ENCODE assay signal across 27 cellular contexts in genomic region chr14:79051009-79051710, GRCh38.
A peak's percentile ranks its signal among the peaks of the same experiment; 100 is the strongest.
DNase-seq lines count a peak whose midpoint lies in the region; ATAC-seq, FAIRE-seq and TF ChIP-seq lines count a peak whose summit lies in the region.
"Had no signal": no experiment of that assay in that cellular context is flagged by ENCODE, and none has a peak within 500 bp of the region (broad histone marks: within the 10 kb centered on the region; RNA-seq: fewer than 3 reads in every experiment).

No MANE protein-coding gene starts in this region.

- H3K9ac ChIP-seq in BLaER1 treated with 17β-estradiol and CSF1 and Interleukin-3, amounts not matched to agents 10 nM and 100 nM = no peak overlapping the region

- no peaks in the 10 kb centered on the region for H3K27me3 Mint-ChIP-seq in natural killer cell treated with Interleukin-12 subunit alpha and Interleukin-12 subunit beta and Interleukin-15 and Interleukin-18, amount 100 ng/mL, for 72 hours
- H3K27me3 Mint-ChIP-seq: activated naive CD4-positive, alpha-beta T cell treated with anti-CD3 and anti-CD28 coated beads, Interleukin-2, amount 50 U/mL, for 24 hours; CD4-positive, CD25-positive, alpha-beta regulatory T cell had no signal

- no peaks in the 10 kb centered on the region for H3K36me3 ChIP-seq in BLaER1 treated with 17β-estradiol and CSF1 and Interleukin-3, amounts not matched to agents 10 nM and 100 nM
- H3K36me3 ChIP-seq in bronchial epithelial cell (ENCODE audit: control insufficient read depth, insufficient read depth, low read length) = no peaks in the 10 kb centered on the region
- no peaks in the 10 kb centered on the region for H3K36me3 ChIP-seq in osteoblast (ENCODE audit: insufficient read depth, low read length)
- H3K36me3 ChIP-seq in gastrocnemius medialis = no peaks in the 10 kb centered on the region
- H3K36me3 ChIP-seq in WERI-Rb-1 = no peaks in the 10 kb centered on the region
- H3K36me3 ChIP-seq: heart left ventricle had no signal

- H3K4me2 ChIP-seq in BLaER1 treated with 17β-estradiol and CSF1 and Interleukin-3, amounts not matched to agents 10 nM and 100 nM = peak overlapping the region in 6 of 11 experiments; percentile 4 to 58 (median 29); a peak in 6 of 22 replicates
- H3K4me2 ChIP-seq in osteoblast (ENCODE audit: insufficient read depth, low read length) = peak overlapping the region; percentile 11
- H3K4me2 ChIP-seq: GM23338 had no signal

- no peak for FAIRE-seq in bronchial epithelial cell (lab: Jason Lieb, UNC)
- FAIRE-seq: GM12891, K562, RCC 7860 had no signal

- DNase-seq in LHCN-M2 (ENCODE audit: low read depth) = peak; percentile 6
- peak; percentile 56 for DNase-seq in bronchial epithelial cell (ENCODE audit: low read depth)
- no peak for DNase-seq in osteoblast (ENCODE audit: insufficient read length, low spot score, missing footprints)
- no peak for DNase-seq in HUDEP-2 (lab: John Stamatoyannopoulos, UW; ENCODE audit: unreplicated experiment in 76 of 76)
- no peak for DNase-seq in gastrocnemius medialis
- DNase-seq in natural killer cell treated with Interleukin-12 subunit alpha and Interleukin-12 subunit beta and Interleukin-15 and Interleukin-18, amount 100 ng/mL, for 72 hours (ENCODE audit: low spot score) = no peak
- no peak for DNase-seq in WERI-Rb-1
- DNase-seq: activated CD8-positive, alpha-beta memory T cell treated with anti-CD3 and anti-CD28 coated beads for 24 hours; activated T-cell treated with anti-CD3 and anti-CD28 coated beads, Interleukin-2, amount 50 U/mL, for 48 hours; aorta; CD4-positive, CD25-positive, alpha-beta regulatory T cell; DMS 273 treated with DMSO at 0.1 percent for 48 hours; effector memory CD4-positive, alpha-beta T cell; heart left ventricle; left ventricle myocardium superior; mucosa of descending colon; NCI-H1930; NCI-H446; retina; stimulated activated CD4-positive, alpha-beta T cell treated with anti-CD3 and anti-CD28 coated beads, Interleukin-12 subunit alpha, Interleukin-12 subunit beta, amount 100 ng/mL, for 4 hours had no signal

- ATAC-seq in gastrocnemius medialis = no peak
- ATAC-seq in natural killer cell treated with Interleukin-12 subunit alpha and Interleukin-12 subunit beta and Interleukin-15 and Interleukin-18, amount 100 ng/mL, for 72 hours = no peak
- ATAC-seq: activated CD4-positive, CD25-positive, alpha-beta regulatory T cell treated with anti-CD3 and anti-CD28 coated beads, Interleukin-2, amount 50 U/mL, for 24 hours; GM23338; heart left ventricle; K562; left ventricle myocardium superior; mucosa of descending colon had no signal

- H3K27me3 ChIP-seq in BLaER1 treated with 17β-estradiol and CSF1 and Interleukin-3, amounts not matched to agents 10 nM and 100 nM = no peaks in the 10 kb centered on the region
- H3K27me3 ChIP-seq in bronchial epithelial cell (ENCODE audit: control insufficient read depth, insufficient read depth, low read length) (no peaks in the 10 kb centered on the region), osteoblast (ENCODE audit: insufficient read depth, low read length) (no peaks in the 10 kb centered on the region), gastrocnemius medialis (no peaks in the 10 kb centered on the region), WERI-Rb-1 (ENCODE audit: insufficient read depth, low read depth, severe bottlenecking) (no peaks in the 10 kb centered on the region)
- H3K27me3 ChIP-seq: heart left ventricle had no signal

- H2AFZ ChIP-seq in osteoblast (ENCODE audit: low read length) = no peak overlapping the region
- H2AFZ ChIP-seq: GM23338 had no signal

- no peaks in the 10 kb centered on the region for H3K36me3 Mint-ChIP-seq in natural killer cell treated with Interleukin-12 subunit alpha and Interleukin-12 subunit beta and Interleukin-15 and Interleukin-18, amount 100 ng/mL, for 72 hours
- H3K36me3 Mint-ChIP-seq: activated naive CD4-positive, alpha-beta T cell treated with anti-CD3 and anti-CD28 coated beads, Interleukin-2, amount 50 U/mL, for 24 hours; CD4-positive, CD25-positive, alpha-beta regulatory T cell had no signal

- H3K9me3 ChIP-seq in BLaER1 treated with 17β-estradiol and CSF1 and Interleukin-3, amounts not matched to agents 10 nM and 100 nM (replicated peaks in 1 of 11) = no peaks in the 10 kb centered on the region
- H3K9me3 ChIP-seq in osteoblast (ENCODE audit: low read depth, low read length) (no peaks in the 10 kb centered on the region), gastrocnemius medialis (no peaks in the 10 kb centered on the region), WERI-Rb-1 (ENCODE audit: severe bottlenecking) (no peaks in the 10 kb centered on the region)
- H3K9me3 ChIP-seq: heart left ventricle, mucosa of descending colon had no signal

- peaks cover 0 to 13% (median 8%) of the 10 kb centered on the region in 10 experiments; a peak in 12 of 20 replicates for H3K4me1 ChIP-seq in BLaER1 treated with 17β-estradiol and CSF1 and Interleukin-3, amounts not matched to agents 10 nM and 100 nM
- H3K4me1 ChIP-seq in osteoblast (ENCODE audit: insufficient read depth, low read length) = no peaks in the 10 kb centered on the region
- H3K4me1 ChIP-seq in gastrocnemius medialis = no peaks in the 10 kb centered on the region
- H3K4me1 ChIP-seq: heart left ventricle had no signal

- no peak overlapping the region for H3K4me3 Mint-ChIP-seq in natural killer cell treated with Interleukin-12 subunit alpha and Interleukin-12 subunit beta and Interleukin-15 and Interleukin-18, amount 100 ng/mL, for 72 hours
- H3K4me3 Mint-ChIP-seq: activated naive CD4-positive, alpha-beta T cell treated with anti-CD3 and anti-CD28 coated beads, Interleukin-2, amount 50 U/mL, for 24 hours; CD4-positive, CD25-positive, alpha-beta regulatory T cell; GM23338 had no signal

- no peaks in the 10 kb centered on the region for H3K4me1 Mint-ChIP-seq in natural killer cell treated with Interleukin-12 subunit alpha and Interleukin-12 subunit beta and Interleukin-15 and Interleukin-18, amount 100 ng/mL, for 72 hours (ENCODE audit: low read depth in 2 of 2)
- H3K4me1 Mint-ChIP-seq: activated naive CD4-positive, alpha-beta T cell treated with anti-CD3 and anti-CD28 coated beads, Interleukin-2, amount 50 U/mL, for 24 hours; CD4-positive, CD25-positive, alpha-beta regulatory T cell had no signal

- no peak overlapping the region for H3K27ac ChIP-seq in BLaER1 treated with 17β-estradiol and CSF1 and Interleukin-3, amounts not matched to agents 10 nM and 100 nM
- H3K27ac ChIP-seq in osteoblast (ENCODE audit: low read depth, low read length) (no peak overlapping the region), gastrocnemius medialis (no peak overlapping the region), WERI-Rb-1 (no peak overlapping the region)

- no peaks in the 10 kb centered on the region for H3K79me2 ChIP-seq in osteoblast (ENCODE audit: insufficient read depth, low read length)

- H3K9me3 Mint-ChIP-seq in natural killer cell treated with Interleukin-12 subunit alpha and Interleukin-12 subunit beta and Interleukin-15 and Interleukin-18, amount 100 ng/mL, for 72 hours = peaks cover 4% of the 10 kb centered on the region
- H3K9me3 Mint-ChIP-seq: activated naive CD4-positive, alpha-beta T cell treated with anti-CD3 and anti-CD28 coated beads, Interleukin-2, amount 50 U/mL, for 24 hours; GM23338 had no signal

- no peak overlapping the region for H3K4me3 ChIP-seq in BLaER1 treated with 17β-estradiol and CSF1 and Interleukin-3, amounts not matched to agents 10 nM and 100 nM
- H3K4me3 ChIP-seq in bronchial epithelial cell (ENCODE audit: low read depth, low read length) (no peak overlapping the region), osteoblast (ENCODE audit: insufficient read depth, low read length) (no peak overlapping the region), gastrocnemius medialis (no peak overlapping the region), WERI-Rb-1 (ENCODE audit: low read depth, low read length) (no peak overlapping the region)
- H3K4me3 ChIP-seq: GM23338, heart left ventricle, K562, mucosa of descending colon had no signal

- no peak overlapping the region for H3K27ac Mint-ChIP-seq in natural killer cell treated with Interleukin-12 subunit alpha and Interleukin-12 subunit beta and Interleukin-15 and Interleukin-18, amount 100 ng/mL, for 72 hours
- H3K27ac Mint-ChIP-seq: activated naive CD4-positive, alpha-beta T cell treated with anti-CD3 and anti-CD28 coated beads, Interleukin-2, amount 50 U/mL, for 24 hours; CD4-positive, CD25-positive, alpha-beta regulatory T cell; GM23338 had no signal

- H4K20me1 ChIP-seq in BLaER1 treated with 17β-estradiol and CSF1 and Interleukin-3, amounts not matched to agents 10 nM and 100 nM = no peaks in the 10 kb centered on the region
- no peaks in the 10 kb centered on the region for H4K20me1 ChIP-seq in osteoblast (ENCODE audit: insufficient read depth, low read length)

- intact Hi-C loops in gastrocnemius medialis (cut with DNase I; ENCODE audit: low total_unique reads) = no loop called here

- in situ Hi-C loops in gastrocnemius medialis (cut with MboI; ENCODE audit: low sequenced_read_pairs in 4 of 4) = no loop called here

- TF ChIP-seq POLR2A in gastrocnemius medialis (IDR thresholded peaks at IDR 0.05) = no peak

- TF ChIP-seq CTCF in bronchial epithelial cell (IDR thresholded peaks at IDR 0.05; ENCODE audit: insufficient read depth, low read length, severe bottlenecking) = no peak
- no peak for TF ChIP-seq CTCF in osteoblast (IDR thresholded peaks at IDR 0.05; ENCODE audit: extremely low read depth, low read depth, low read length)
- TF ChIP-seq CTCF in gastrocnemius medialis (IDR thresholded peaks at IDR 0.05 in 4 of 5, conservative IDR thresholded peaks at IDR 0.05 in 1 of 5) = no peak
- TF ChIP-seq CTCF in WERI-Rb-1 (IDR thresholded peaks at IDR 0.05; ENCODE audit: low read depth, low read length) = no peak

Comparison
In these comparisons a context has a peak if more than half of its experiments do, and no peak if none do; other contexts are left out.
1. DNase-seq: peak in LHCN-M2 (single experiment) and bronchial epithelial cell (single experiment); none in osteoblast (single experiment), HUDEP-2 (0 of 76), gastrocnemius medialis (0 of 2), natural killer cell treated with Interleukin-12 subunit alpha and Interleukin-12 subunit beta and Interleukin-15 and Interleukin-18, amount 100 ng/mL, for 72 hours (single experiment) and WERI-Rb-1 (single experiment).